Comparison of ENCODE assay signal across 1 cellular context in the genomic region with DNA sequence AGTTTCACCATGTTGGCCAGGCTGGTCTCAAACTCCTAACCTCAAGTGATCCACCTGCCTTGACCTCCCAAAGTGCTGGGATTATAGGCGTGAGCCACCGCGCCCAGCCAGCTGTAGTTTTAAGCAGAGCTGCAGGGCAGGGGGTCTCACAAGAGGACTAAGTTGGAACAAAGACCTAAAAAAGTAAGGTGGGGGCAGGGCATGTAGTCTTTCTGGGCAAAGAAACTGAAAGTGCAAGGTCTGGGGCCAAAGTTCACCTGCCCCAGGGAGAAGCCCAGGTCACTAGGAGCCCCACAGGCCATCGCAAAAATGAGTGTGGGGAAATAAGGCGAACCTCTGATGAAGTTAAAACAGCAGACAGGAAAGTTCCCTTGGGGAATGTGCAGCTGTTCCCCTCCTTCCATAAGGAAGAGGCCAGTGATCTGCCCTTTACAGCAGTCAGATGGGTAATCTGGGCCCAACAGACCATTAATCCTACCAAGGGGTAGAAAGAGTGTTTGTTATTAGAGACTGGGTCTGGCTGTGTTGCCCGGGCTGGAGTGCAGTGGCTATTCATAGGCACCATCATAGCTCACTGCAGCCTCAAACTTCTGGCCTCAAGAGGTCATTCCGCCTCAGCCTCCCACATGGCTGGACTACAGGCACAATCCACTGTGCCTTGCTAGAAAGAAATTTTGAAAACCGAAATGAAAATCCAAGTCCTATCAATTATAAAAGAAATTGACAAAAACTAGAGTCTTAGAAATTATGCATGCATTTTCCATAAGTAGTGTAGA.
TF ChIP-seq lines count a peak whose summit lies in the region.

No MANE protein-coding gene starts in this region.

TF ChIP-seq in SK-N-SH, 30 proteins besides CTCF, POLR2A, EP300 and RAD21:
- TF ChIP-seq, protein P1, sequence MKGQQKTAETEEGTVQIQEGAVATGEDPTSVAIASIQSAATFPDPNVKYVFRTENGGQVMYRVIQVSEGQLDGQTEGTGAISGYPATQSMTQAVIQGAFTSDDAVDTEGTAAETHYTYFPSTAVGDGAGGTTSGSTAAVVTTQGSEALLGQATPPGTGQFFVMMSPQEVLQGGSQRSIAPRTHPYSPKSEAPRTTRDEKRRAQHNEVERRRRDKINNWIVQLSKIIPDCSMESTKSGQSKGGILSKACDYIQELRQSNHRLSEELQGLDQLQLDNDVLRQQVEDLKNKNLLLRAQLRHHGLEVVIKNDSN (IDR thresholded peaks at IDR 0.05; ENCODE audit: borderline replicate concordance, low read depth) = no peak
- TF ChIP-seq GABPA (IDR thresholded peaks at IDR 0.05; ENCODE audit: low read depth) (no peak), NRF1 (IDR thresholded peaks at IDR 0.05; ENCODE audit: low read depth, low read length) (no peak), FOXM1 (IDR thresholded peaks at IDR 0.05; ENCODE audit: low read depth) (no peak), FOSL2 (IDR thresholded peaks at IDR 0.05; ENCODE audit: borderline replicate concordance, low read depth) (no peak), JUND (IDR thresholded peaks at IDR 0.05) (no peak), FOXJ3 (CRISPR knock-in tag; IDR thresholded peaks at IDR 0.05) (no peak)
- TF ChIP-seq, protein P2, sequence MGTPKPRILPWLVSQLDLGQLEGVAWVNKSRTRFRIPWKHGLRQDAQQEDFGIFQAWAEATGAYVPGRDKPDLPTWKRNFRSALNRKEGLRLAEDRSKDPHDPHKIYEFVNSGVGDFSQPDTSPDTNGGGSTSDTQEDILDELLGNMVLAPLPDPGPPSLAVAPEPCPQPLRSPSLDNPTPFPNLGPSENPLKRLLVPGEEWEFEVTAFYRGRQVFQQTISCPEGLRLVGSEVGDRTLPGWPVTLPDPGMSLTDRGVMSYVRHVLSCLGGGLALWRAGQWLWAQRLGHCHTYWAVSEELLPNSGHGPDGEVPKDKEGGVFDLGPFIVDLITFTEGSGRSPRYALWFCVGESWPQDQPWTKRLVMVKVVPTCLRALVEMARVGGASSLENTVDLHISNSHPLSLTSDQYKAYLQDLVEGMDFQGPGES (IDR thresholded peaks at IDR 0.05; ENCODE audit: low read depth, low read length) = no peak
TF ChIP-seq in SK-N-SH: peak in this region for 0.
